In the genomic region with DNA sequence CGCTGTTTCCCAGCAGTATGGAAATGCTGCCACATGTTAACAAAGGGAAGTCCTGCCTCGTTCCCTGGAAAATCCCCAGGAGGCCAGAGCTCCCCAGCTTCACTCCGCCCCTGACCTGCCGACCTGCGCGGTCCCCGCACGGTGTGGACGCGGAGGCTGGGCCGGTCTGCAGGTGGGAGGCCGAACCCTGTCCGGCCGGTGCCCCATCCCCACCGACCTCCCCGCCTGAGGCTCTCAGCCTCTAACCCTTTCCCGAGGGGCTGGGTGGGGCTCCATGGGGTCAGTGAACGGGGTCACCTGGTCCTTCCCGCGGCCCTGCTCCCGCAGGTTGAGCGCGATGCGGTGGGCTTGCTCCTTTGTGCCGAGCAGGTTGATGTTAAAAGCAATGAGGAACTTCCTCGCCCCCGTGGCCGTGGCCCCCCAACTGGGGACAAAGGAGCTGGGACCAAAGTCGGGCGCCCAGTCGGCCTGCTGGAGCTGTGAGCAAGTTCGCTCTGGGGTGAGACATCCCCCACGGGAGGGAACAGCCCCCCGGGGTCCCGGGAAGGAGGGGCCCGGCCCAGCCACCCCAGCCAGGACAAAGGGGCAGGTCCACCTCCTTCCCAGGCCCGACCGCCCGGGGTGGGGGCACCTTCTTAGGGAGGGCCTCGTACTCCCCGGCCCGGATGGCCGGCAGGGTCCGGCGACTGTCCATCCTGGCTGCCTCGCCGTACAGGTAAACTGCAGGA, we compare ENCODE assay signal across 18 cellular contexts. TPM values are rescaled to one million over a fixed set of nuclear protein-coding genes. Genes with fewer than 3 reads are reported as not detected.
DNase-seq lines count a peak whose midpoint lies in the region; ATAC-seq lines count a peak whose summit lies in the region.
"Had no signal": no experiment of that assay in that cellular context is flagged by ENCODE, and none has a peak within 500 bp of the region (broad histone marks: within the 10 kb centered on the region; RNA-seq: fewer than 3 reads in every experiment).

No MANE protein-coding gene starts in this region.

- H3K36me3 ChIP-seq in NT2/D1 (ENCODE audit: insufficient read depth, insufficient read length, low read length) (peaks cover 4% of the 10 kb centered on the region), iPS-15b (ENCODE audit: control insufficient read depth, insufficient read depth, low read length) (no peaks in the 10 kb centered on the region)

- peak; percentile 3 for DNase-seq in activated CD4-positive, alpha-beta T cell treated with anti-CD3 and anti-CD28 coated beads for 36 hours
- DNase-seq in activated CD4-positive, alpha-beta T cell treated with anti-CD3 and anti-CD28 coated beads, Interleukin-2, amount 10 ng/mL, durations not matched to agents 7 days and 5 days, result no peak
- DNase-seq in NT2/D1 (ENCODE audit: low read depth, low spot score) (no peak), sciatic nerve (ENCODE audit: low spot score) (peak; percentile 57), NCI-H1048 (lab: John Stamatoyannopoulos, UW) (no peak)
- DNase-seq: activated CD4-positive, alpha-beta T cell treated with anti-CD3 and anti-CD28 coated beads, Interleukin-2, amount 50 U/mL, for 1 hour; activated gamma-delta T cell treated with Interleukin-2 at 50 U/mL for 16 hours; DND-41; effector memory CD4-positive, alpha-beta T cell; HCEC 1CT; NCI-H1092; NCI-H2171; SHP77 treated with DMSO at 0.1 percent for 48 hours had no signal

- H3K9me3 ChIP-seq in NT2/D1 (ENCODE audit: insufficient read depth, low read length) (no peaks in the 10 kb centered on the region), iPS-15b (ENCODE audit: control insufficient read depth, insufficient read depth, low read length) (no peaks in the 10 kb centered on the region)

- no peak overlapping the region for H3K4me3 Mint-ChIP-seq in activated CD4-positive, alpha-beta T cell treated with anti-CD3 and anti-CD28 coated beads for 36 hours
- no peak overlapping the region for H3K4me3 Mint-ChIP-seq in activated CD4-positive, alpha-beta T cell treated with anti-CD3 and anti-CD28 coated beads, Interleukin-2, amount 10 ng/mL, durations not matched to agents 7 days and 5 days
- H3K4me3 Mint-ChIP-seq: naive thymus-derived CD8-positive, alpha-beta T cell; stimulated activated naive CD8-positive, alpha-beta T cell treated with anti-CD3 and anti-CD28 coated beads, Interleukin-15, Interleukin-2, amounts not matched to agents 100 ng/mL and 50 ng/mL, for 24 hours had no signal

- H3K4me1 ChIP-seq in NT2/D1 (ENCODE audit: insufficient read depth, insufficient read length) (peaks cover 48% of the 10 kb centered on the region), iPS-15b (ENCODE audit: control insufficient read depth, insufficient read depth, low read length) (no peaks in the 10 kb centered on the region)

- no peaks in the 10 kb centered on the region for H3K27me3 Mint-ChIP-seq in activated CD4-positive, alpha-beta T cell treated with anti-CD3 and anti-CD28 coated beads for 36 hours
- H3K27me3 Mint-ChIP-seq in activated CD4-positive, alpha-beta T cell treated with anti-CD3 and anti-CD28 coated beads, Interleukin-2, amount 10 ng/mL, durations not matched to agents 7 days and 5 days, result no peaks in the 10 kb centered on the region
- H3K27me3 Mint-ChIP-seq: naive thymus-derived CD8-positive, alpha-beta T cell; stimulated activated naive CD8-positive, alpha-beta T cell treated with anti-CD3 and anti-CD28 coated beads, Interleukin-15, Interleukin-2, amounts not matched to agents 100 ng/mL and 50 ng/mL, for 24 hours had no signal

- intact Hi-C loops in activated CD4-positive, alpha-beta T cell treated with anti-CD3 and anti-CD28 coated beads for 36 hours (cut with DNase I, micrococcal nuclease), result no loop called here
- intact Hi-C loops in sciatic nerve (cut with DNase I), result no loop called here

- H3K27ac Mint-ChIP-seq in activated CD4-positive, alpha-beta T cell treated with anti-CD3 and anti-CD28 coated beads for 36 hours, result no peak overlapping the region
- no peak overlapping the region for H3K27ac Mint-ChIP-seq in activated CD4-positive, alpha-beta T cell treated with anti-CD3 and anti-CD28 coated beads, Interleukin-2, amount 10 ng/mL, durations not matched to agents 7 days and 5 days
- H3K27ac Mint-ChIP-seq: naive thymus-derived CD8-positive, alpha-beta T cell; stimulated activated naive CD8-positive, alpha-beta T cell treated with anti-CD3 and anti-CD28 coated beads, Interleukin-15, Interleukin-2, amounts not matched to agents 100 ng/mL and 50 ng/mL, for 24 hours had no signal

- POLR2A ChIA-PET in activated CD4-positive, alpha-beta T cell treated with anti-CD3 and anti-CD28 coated beads for 36 hours (lab: Charles Lee), result no interaction called here
- POLR2A ChIA-PET in activated CD4-positive, alpha-beta T cell treated with anti-CD3 and anti-CD28 coated beads, Interleukin-2, amount 10 ng/mL, durations not matched to agents 7 days and 5 days (lab: Charles Lee), result no interaction called here

- H3K27me3 ChIP-seq in NT2/D1 (ENCODE audit: insufficient read depth, insufficient read length) (no peaks in the 10 kb centered on the region), iPS-15b (ENCODE audit: control insufficient read depth, insufficient read depth, low read length) (no peaks in the 10 kb centered on the region)

- peak overlapping the region; percentile 22 for H3K9ac ChIP-seq in NT2/D1 (ENCODE audit: insufficient read length, low read depth)
- peak overlapping the region; percentile 26 for H3K9ac ChIP-seq in iPS-15b (ENCODE audit: low read depth, low read length)

- H3K4me3 ChIP-seq in NT2/D1 (ENCODE audit: insufficient read length, low read depth), result no peak overlapping the region
- no peak overlapping the region for H3K4me3 ChIP-seq in iPS-15b (ENCODE audit: low read depth, low read length)

- H3K4me1 Mint-ChIP-seq in activated CD4-positive, alpha-beta T cell treated with anti-CD3 and anti-CD28 coated beads for 36 hours, result no peaks in the 10 kb centered on the region
- H3K4me1 Mint-ChIP-seq in activated CD4-positive, alpha-beta T cell treated with anti-CD3 and anti-CD28 coated beads, Interleukin-2, amount 10 ng/mL, durations not matched to agents 7 days and 5 days, result no peaks in the 10 kb centered on the region

- no peaks in the 10 kb centered on the region for H3K36me3 Mint-ChIP-seq in activated CD4-positive, alpha-beta T cell treated with anti-CD3 and anti-CD28 coated beads for 36 hours (ENCODE audit: low read depth)
- no peaks in the 10 kb centered on the region for H3K36me3 Mint-ChIP-seq in activated CD4-positive, alpha-beta T cell treated with anti-CD3 and anti-CD28 coated beads, Interleukin-2, amount 10 ng/mL, durations not matched to agents 7 days and 5 days (ENCODE audit: low read depth)
- H3K36me3 Mint-ChIP-seq: naive thymus-derived CD8-positive, alpha-beta T cell had no signal

- ATAC-seq in activated CD4-positive, alpha-beta T cell treated with anti-CD3 and anti-CD28 coated beads for 36 hours, result no peak
- ATAC-seq in sciatic nerve (no peak), HG03280 (IDR thresholded peaks at IDR 0.05; ENCODE audit: unreplicated experiment) (no peak), HG03571 (IDR thresholded peaks at IDR 0.05; ENCODE audit: unreplicated experiment) (no peak)
- ATAC-seq: naive thymus-derived CD8-positive, alpha-beta T cell had no signal

- no peaks in the 10 kb centered on the region for H3K9me3 Mint-ChIP-seq in activated CD4-positive, alpha-beta T cell treated with anti-CD3 and anti-CD28 coated beads for 36 hours (ENCODE audit: low read depth)
- H3K9me3 Mint-ChIP-seq in activated CD4-positive, alpha-beta T cell treated with anti-CD3 and anti-CD28 coated beads, Interleukin-2, amount 10 ng/mL, durations not matched to agents 7 days and 5 days, result no peaks in the 10 kb centered on the region
- H3K9me3 Mint-ChIP-seq: naive thymus-derived CD8-positive, alpha-beta T cell; stimulated activated naive CD8-positive, alpha-beta T cell treated with anti-CD3 and anti-CD28 coated beads, Interleukin-15, Interleukin-2, amounts not matched to agents 100 ng/mL and 50 ng/mL, for 24 hours had no signal

- CTCF ChIA-PET in activated CD4-positive, alpha-beta T cell treated with anti-CD3 and anti-CD28 coated beads for 36 hours (lab: Charles Lee), result interaction anchor here (0.5 kb wide), 1 partner anchor 175 kb away, joined by 3 read pairs; a partner anchor contains a TSS
- CTCF ChIA-PET in activated CD4-positive, alpha-beta T cell treated with anti-CD3 and anti-CD28 coated beads, Interleukin-2, amount 10 ng/mL, durations not matched to agents 7 days and 5 days (lab: Charles Lee), result no interaction called here

RNA-seq across cellular contexts. Expression of gene FTCD, which starts 4.0 kb away (rescaled TPM):
- total RNA-seq in activated CD4-positive, alpha-beta T cell treated with anti-CD3 and anti-CD28 coated beads for 36 hours, result under 1 TPM; 0.16 to 0.23 TPM
- total RNA-seq in activated CD4-positive, alpha-beta T cell treated with anti-CD3 and anti-CD28 coated beads, Interleukin-2, amount 10 ng/mL, durations not matched to agents 7 days and 5 days, result not detected
- total RNA-seq in sciatic nerve, result 2.9 TPM

RNA-seq across cellular contexts. Expression of gene SPATC1L, which starts 32.8 kb away (rescaled TPM):
- total RNA-seq in activated CD4-positive, alpha-beta T cell treated with anti-CD3 and anti-CD28 coated beads for 36 hours, result 10 to 100 TPM in 1 of 2 experiments, 1 to 10 TPM in 1; 8.1 to 13.0 TPM
- total RNA-seq in activated CD4-positive, alpha-beta T cell treated with anti-CD3 and anti-CD28 coated beads, Interleukin-2, amount 10 ng/mL, durations not matched to agents 7 days and 5 days, result 1 to 10 TPM; 6.1 to 6.3 TPM
- total RNA-seq in sciatic nerve, result 9.9 TPM

RNA-seq across cellular contexts. Expression of gene COL6A2, which starts 53.5 kb away (rescaled TPM):
- total RNA-seq in activated CD4-positive, alpha-beta T cell treated with anti-CD3 and anti-CD28 coated beads for 36 hours, result 1 to 10 TPM; 3.3 to 3.4 TPM
- total RNA-seq in activated CD4-positive, alpha-beta T cell treated with anti-CD3 and anti-CD28 coated beads, Interleukin-2, amount 10 ng/mL, durations not matched to agents 7 days and 5 days, result 1 to 10 TPM; 2.3 to 2.5 TPM
- 397 TPM for total RNA-seq in sciatic nerve

Comparison
In these comparisons a context has a peak if more than half of its experiments do, and no peak if none do; other contexts are left out.
1. DNase-seq: peak in activated CD4-positive, alpha-beta T cell treated with anti-CD3 and anti-CD28 coated beads for 36 hours (single experiment) and sciatic nerve (single experiment); none in activated CD4-positive, alpha-beta T cell treated with anti-CD3 and anti-CD28 coated beads, Interleukin-2, amount 10 ng/mL, durations not matched to agents 7 days and 5 days (single experiment), NT2/D1 (single experiment) and NCI-H1048 (single experiment).
2. RNA of gene COL6A2, which starts 53.5 kb away (total RNA-seq): 397 TPM in sciatic nerve (single experiment); 3.3 to 3.4 TPM in activated CD4-positive, alpha-beta T cell treated with anti-CD3 and anti-CD28 coated beads for 36 hours and 2.3 to 2.5 TPM in activated CD4-positive, alpha-beta T cell treated with anti-CD3 and anti-CD28 coated beads, Interleukin-2, amount 10 ng/mL, durations not matched to agents 7 days and 5 days; every median in the first group is over 10 times any median in the second.